1 cellular context compared by ENCODE assay signal in the genomic region with DNA sequence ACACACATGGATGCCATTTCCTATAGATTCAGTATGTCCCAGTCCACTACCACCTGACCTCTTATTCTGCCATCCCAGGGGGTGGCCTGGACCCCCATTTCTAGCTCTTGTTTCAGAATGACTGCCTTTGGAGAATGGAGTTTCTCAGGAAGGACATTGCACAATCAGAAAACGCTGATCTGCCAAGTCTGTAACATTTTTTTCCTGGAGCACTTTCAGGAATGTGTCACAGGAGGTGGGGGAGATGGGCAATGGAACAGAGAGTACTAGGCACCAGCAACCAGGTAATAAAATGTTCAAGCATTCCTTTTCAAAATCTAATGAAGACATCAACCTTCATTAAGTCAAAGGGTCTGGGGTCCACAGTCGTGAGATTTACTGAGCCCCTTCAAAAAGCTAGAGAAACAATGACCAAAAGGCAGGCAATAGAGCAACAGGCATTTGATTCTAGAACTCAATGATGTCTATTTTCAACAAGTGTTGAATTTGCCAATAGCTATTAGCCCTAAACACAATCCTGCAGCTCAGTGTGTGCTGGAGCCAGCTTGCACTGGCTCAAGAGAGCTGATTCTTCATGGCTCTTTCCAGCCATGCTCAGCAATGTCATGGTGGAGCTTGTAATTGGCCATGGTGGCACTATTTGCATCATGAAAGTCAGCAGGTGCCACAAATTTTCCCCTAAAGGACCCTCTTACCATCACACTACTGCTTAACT.
TF ChIP-seq lines count a peak whose summit lies in the region.

No MANE protein-coding gene starts in this region.

TF ChIP-seq in GM23338, 12 proteins besides CTCF, POLR2A, EP300 and RAD21 (continued from another document):
- TF ChIP-seq, protein P1, sequence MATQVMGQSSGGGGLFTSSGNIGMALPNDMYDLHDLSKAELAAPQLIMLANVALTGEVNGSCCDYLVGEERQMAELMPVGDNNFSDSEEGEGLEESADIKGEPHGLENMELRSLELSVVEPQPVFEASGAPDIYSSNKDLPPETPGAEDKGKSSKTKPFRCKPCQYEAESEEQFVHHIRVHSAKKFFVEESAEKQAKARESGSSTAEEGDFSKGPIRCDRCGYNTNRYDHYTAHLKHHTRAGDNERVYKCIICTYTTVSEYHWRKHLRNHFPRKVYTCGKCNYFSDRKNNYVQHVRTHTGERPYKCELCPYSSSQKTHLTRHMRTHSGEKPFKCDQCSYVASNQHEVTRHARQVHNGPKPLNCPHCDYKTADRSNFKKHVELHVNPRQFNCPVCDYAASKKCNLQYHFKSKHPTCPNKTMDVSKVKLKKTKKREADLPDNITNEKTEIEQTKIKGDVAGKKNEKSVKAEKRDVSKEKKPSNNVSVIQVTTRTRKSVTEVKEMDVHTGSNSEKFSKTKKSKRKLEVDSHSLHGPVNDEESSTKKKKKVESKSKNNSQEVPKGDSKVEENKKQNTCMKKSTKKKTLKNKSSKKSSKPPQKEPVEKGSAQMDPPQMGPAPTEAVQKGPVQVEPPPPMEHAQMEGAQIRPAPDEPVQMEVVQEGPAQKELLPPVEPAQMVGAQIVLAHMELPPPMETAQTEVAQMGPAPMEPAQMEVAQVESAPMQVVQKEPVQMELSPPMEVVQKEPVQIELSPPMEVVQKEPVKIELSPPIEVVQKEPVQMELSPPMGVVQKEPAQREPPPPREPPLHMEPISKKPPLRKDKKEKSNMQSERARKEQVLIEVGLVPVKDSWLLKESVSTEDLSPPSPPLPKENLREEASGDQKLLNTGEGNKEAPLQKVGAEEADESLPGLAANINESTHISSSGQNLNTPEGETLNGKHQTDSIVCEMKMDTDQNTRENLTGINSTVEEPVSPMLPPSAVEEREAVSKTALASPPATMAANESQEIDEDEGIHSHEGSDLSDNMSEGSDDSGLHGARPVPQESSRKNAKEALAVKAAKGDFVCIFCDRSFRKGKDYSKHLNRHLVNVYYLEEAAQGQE (IDR thresholded peaks at IDR 0.05; ENCODE audit: unreplicated experiment) = no peak
- TF ChIP-seq EZH2 (IDR thresholded peaks at IDR 0.05; ENCODE audit: low read depth, unreplicated experiment) (no peak), ZNF331 (CRISPR knock-in tag; IDR thresholded peaks at IDR 0.05; ENCODE audit: low read depth) (no peak), STAT1 (IDR thresholded peaks at IDR 0.05; ENCODE audit: unreplicated experiment) (no peak), POLR2AphosphoS5 (IDR thresholded peaks at IDR 0.05; ENCODE audit: low read depth) (no peak)
